17 cellular contexts compared by ENCODE assay signal in the genomic region with DNA sequence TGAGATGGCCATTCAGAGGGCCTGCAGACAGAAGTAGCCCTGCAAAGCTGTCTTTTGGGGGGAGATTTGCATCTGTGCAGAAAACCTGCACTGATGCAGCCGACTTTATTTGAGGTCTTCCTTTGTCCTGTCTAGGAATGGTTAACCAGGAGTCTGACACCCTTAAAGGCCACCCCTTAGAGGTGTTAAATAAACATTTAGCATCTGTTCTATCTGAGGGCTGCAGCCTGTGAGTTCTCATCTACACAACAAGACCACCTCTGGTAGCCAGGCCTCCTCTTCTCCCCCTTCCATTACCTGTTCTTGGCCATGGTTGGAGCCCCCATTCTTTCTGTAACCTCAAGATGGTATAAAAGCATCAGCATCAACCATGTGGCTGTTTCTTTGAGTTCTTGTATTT.
DNase-seq lines count a peak whose midpoint lies in the region; ATAC-seq and TF ChIP-seq lines count a peak whose summit lies in the region.
"Had no signal": no experiment of that assay in that cellular context is flagged by ENCODE, and none has a peak within 500 bp of the region (broad histone marks: within the 10 kb centered on the region; RNA-seq: fewer than 3 reads in every experiment).

No MANE protein-coding gene starts in this region.

- peak overlapping the region; percentile 12 for H3K9ac ChIP-seq in endodermal cell (ENCODE audit: extremely low read depth, low read length, poor library complexity, severe bottlenecking)
- H3K9ac ChIP-seq: BLaER1 treated with 17β-estradiol and CSF1 and Interleukin-3, amounts not matched to agents 10 nM and 100 nM had no signal

- WGBS in endodermal cell (ENCODE audit: insufficient coverage in 1 of 2, insufficient read length in 1 of 2), 2 experiments, result 38 to 75% methylated on average over 1 of the region's 1 CpG
- WGBS in stomach, 5 donors, result 22 to 44% (median 29%) methylated on average over 1 of the region's 1 CpG

- TF ChIP-seq CTCF in endodermal cell (conservative IDR thresholded peaks at IDR 0.05) (no peak), stomach (IDR thresholded peaks at IDR 0.05) (no peak)

- H3K36me3 ChIP-seq in KOPT-K1 (ENCODE audit: insufficient read depth, low read length), result no peaks in the 10 kb centered on the region
- no peaks in the 10 kb centered on the region for H3K36me3 ChIP-seq in endodermal cell (ENCODE audit: control insufficient read depth, insufficient read depth, low read length)
- no peaks in the 10 kb centered on the region for H3K36me3 ChIP-seq in stomach
- H3K36me3 ChIP-seq: BLaER1 treated with 17β-estradiol and CSF1 and Interleukin-3, amounts not matched to agents 10 nM and 100 nM had no signal

- H3K4me3 ChIP-seq in endodermal cell (ENCODE audit: low read length), result peak overlapping the region; percentile 42
- no peak overlapping the region for H3K4me3 ChIP-seq in stomach
- H3K4me3 ChIP-seq: A549; BLaER1 treated with 17β-estradiol and CSF1 and Interleukin-3, amounts not matched to agents 10 nM and 100 nM had no signal

- H3K9me3 ChIP-seq in KOPT-K1 (ENCODE audit: insufficient read depth, low read length, poor library complexity, severe bottlenecking) (no peaks in the 10 kb centered on the region), endodermal cell (ENCODE audit: control insufficient read depth, low read length) (peaks cover 7% of the 10 kb centered on the region), stomach (no peaks in the 10 kb centered on the region)
- H3K9me3 ChIP-seq: A549; BLaER1 treated with 17β-estradiol and CSF1 and Interleukin-3, amounts not matched to agents 10 nM and 100 nM; Caco-2 had no signal

- no peak for TF ChIP-seq POLR2A in stomach (IDR thresholded peaks at IDR 0.05)

- H3K27me3 ChIP-seq in endodermal cell (ENCODE audit: control insufficient read depth, insufficient read depth, low read length, poor library complexity, severe bottlenecking) (no peaks in the 10 kb centered on the region), stomach (no peaks in the 10 kb centered on the region)
- H3K27me3 ChIP-seq: BLaER1 treated with 17β-estradiol and CSF1 and Interleukin-3, amounts not matched to agents 10 nM and 100 nM had no signal

- peaks cover 3% of the 10 kb centered on the region for H3K36me3 Mint-ChIP-seq in endodermal cell (ENCODE audit: low read depth)
- H3K36me3 Mint-ChIP-seq: CD8-positive, alpha-beta T cell had no signal

- no peak for TF ChIP-seq EP300 in stomach (IDR thresholded peaks at IDR 0.05)

- H3K4me1 Mint-ChIP-seq in endodermal cell, result peaks cover 53% of the 10 kb centered on the region

- DNase-seq in endodermal cell (peak; percentile 63), stomach (peak; percentile 8)
- DNase-seq in activated CD4-positive, alpha-beta T cell treated with anti-CD3 and anti-CD28 coated beads, Interleukin-2, amount 50 U/mL, for 4 hours, result no peak
- DNase-seq: AML-193; Caco-2; Calu3; CD4-positive, alpha-beta T cell; CD8-positive, alpha-beta T cell; DMS79 treated with DMSO at 0.1 percent for 48 hours; GF-D8 had no signal

- peaks cover 4% of the 10 kb centered on the region for H3K9me3 Mint-ChIP-seq in endodermal cell
- H3K9me3 Mint-ChIP-seq: CD4-positive, alpha-beta T cell; CD8-positive, alpha-beta T cell had no signal

- H3K27ac Mint-ChIP-seq in endodermal cell, result peak overlapping the region; percentile 92
- H3K27ac Mint-ChIP-seq: B cell; CD4-positive, alpha-beta T cell; CD8-positive, alpha-beta T cell had no signal

- H3K27me3 Mint-ChIP-seq in endodermal cell (ENCODE audit: insufficient read depth), result no peaks in the 10 kb centered on the region
- H3K27me3 Mint-ChIP-seq: B cell had no signal

- no peak for ATAC-seq in GM18511 (IDR thresholded peaks at IDR 0.05; ENCODE audit: unreplicated experiment)
- ATAC-seq: A549; CD8-positive, alpha-beta T cell had no signal

- peak overlapping the region; percentile 34 for H3K4me3 Mint-ChIP-seq in endodermal cell
- H3K4me3 Mint-ChIP-seq: B cell; CD4-positive, alpha-beta T cell; CD8-positive, alpha-beta T cell had no signal

- peaks cover 15% of the 10 kb centered on the region for H3K4me1 ChIP-seq in endodermal cell (ENCODE audit: control insufficient read depth, insufficient read depth, low read length)
- no peaks in the 10 kb centered on the region for H3K4me1 ChIP-seq in stomach
- H3K4me1 ChIP-seq: A549, Caco-2 had no signal

- intact Hi-C loops in stomach (cut with DNase I; ENCODE audit: low total_unique reads), result no loop called here

- H3K27ac ChIP-seq in KOPT-K1 (ENCODE audit: low read depth, low read length, poor library complexity, severe bottlenecking) (peak overlapping the region; percentile 28), endodermal cell (ENCODE audit: low read depth, low read length) (peak overlapping the region; percentile 3), stomach (no peak overlapping the region)
- H3K27ac ChIP-seq: 22Rv1; A549; BLaER1 treated with 17β-estradiol and CSF1 and Interleukin-3, amounts not matched to agents 10 nM and 100 nM; C4-2B had no signal

Comparison
In these comparisons a context has a peak if more than half of its experiments do, and no peak if none do; other contexts are left out.
1. H3K27ac ChIP-seq: peak in KOPT-K1 (single experiment) and endodermal cell (single experiment); none in stomach (0 of 5).
2. DNase-seq: peak in endodermal cell (single experiment) and stomach (single experiment); none in activated CD4-positive, alpha-beta T cell treated with anti-CD3 and anti-CD28 coated beads, Interleukin-2, amount 50 U/mL, for 4 hours (0 of 2).